ENCODE assay signal across 25 cellular contexts in genomic region chr2:190538201-190538600, GRCh38.
"Had no signal": no experiment of that assay in that cellular context is flagged by ENCODE, and none has a peak within 500 bp of the region (broad histone marks: within the 10 kb centered on the region; RNA-seq: fewer than 3 reads in every experiment).

No MANE protein-coding gene starts in this region.

- H3K27ac Mint-ChIP-seq: activated CD4-positive, alpha-beta T cell treated with anti-CD3 and anti-CD28 coated beads, Interleukin-2, amount 10 ng/mL, durations not matched to agents 24 days and 14 days; activated naive CD8-positive, alpha-beta T cell treated with anti-CD3 and anti-CD28 coated beads, Interleukin-2, amount 50 U/mL, for 24 hours; brain; WTC11 had no signal

- ATAC-seq: activated naive CD4-positive, alpha-beta T cell treated with anti-CD3 and anti-CD28 coated beads, Interleukin-2, amount 50 U/mL, for 72 hours; activated naive CD8-positive, alpha-beta T cell treated with anti-CD3 and anti-CD28 coated beads, Interleukin-2, amount 50 U/mL, for 24 hours; activated T-cell treated with anti-CD3 and anti-CD28 coated beads, Interleukin-2, amount 50 U/mL, for 4 hours; Panc1; Right ventricle myocardium inferior; WTC11 had no signal

- H3K9ac ChIP-seq: KMS-11, SK-N-SH had no signal

- FAIRE-seq: astrocyte had no signal

- H3K4me2 ChIP-seq: KMS-11, SK-N-SH had no signal

- H3K27ac ChIP-seq: KMS-11 had no signal

- DNase-seq: activated CD4-positive, alpha-beta T cell treated with anti-CD3 and anti-CD28 coated beads for 1 hour; activated CD4-positive, alpha-beta T cell treated with anti-CD3 and anti-CD28 coated beads, Interleukin-2, amount 50 U/mL, for 48 hours; activated effector memory CD4-positive, alpha-beta T cell treated with anti-CD3 and anti-CD28 coated beads, Interleukin-2, amount 50 U/mL, for 16 hours; activated naive CD4-positive, alpha-beta T cell treated with Interleukin-2 at 50 U/mL for 16 hours; activated naive CD8-positive, alpha-beta T cell treated with anti-CD3 and anti-CD28 coated beads, Interleukin-2, amount 50 U/mL, for 24 hours; activated T-cell treated with anti-CD3 and anti-CD28 coated beads, Interleukin-2, amount 50 U/mL, for 4 hours; amniotic stem cell; NCI-H1092; NCI-H1417 treated with DMSO at 0.1 percent for 48 hours; NCI-H1694 treated with DMSO at 0.1 percent for 48 hours; NCI-H2029 treated with DMSO at 0.1 percent for 48 hours; NCI-H510A treated with DMSO at 0.1 percent for 48 hours; NCI-H69; NK-92 treated with Interleukin-12 subunit alpha and Interleukin-12 subunit beta, amount 100 ng/mL, for 24 hours; OCI-M1; RPMI8226; SK-N-SH had no signal

- H3K27me3 Mint-ChIP-seq: activated CD4-positive, alpha-beta T cell treated with anti-CD3 and anti-CD28 coated beads, Interleukin-2, amount 10 ng/mL, durations not matched to agents 24 days and 14 days; activated naive CD8-positive, alpha-beta T cell treated with anti-CD3 and anti-CD28 coated beads, Interleukin-2, amount 50 U/mL, for 24 hours; brain had no signal

- H3K4me3 Mint-ChIP-seq: activated CD4-positive, alpha-beta T cell treated with anti-CD3 and anti-CD28 coated beads, Interleukin-2, amount 10 ng/mL, durations not matched to agents 24 days and 14 days; activated naive CD8-positive, alpha-beta T cell treated with anti-CD3 and anti-CD28 coated beads, Interleukin-2, amount 50 U/mL, for 24 hours; activated T-cell treated with anti-CD3 and anti-CD28 coated beads, Interleukin-2, amount 50 U/mL, for 4 hours; WTC11 had no signal
